ENCODE assay signal across 8 cellular contexts in the genomic region with DNA sequence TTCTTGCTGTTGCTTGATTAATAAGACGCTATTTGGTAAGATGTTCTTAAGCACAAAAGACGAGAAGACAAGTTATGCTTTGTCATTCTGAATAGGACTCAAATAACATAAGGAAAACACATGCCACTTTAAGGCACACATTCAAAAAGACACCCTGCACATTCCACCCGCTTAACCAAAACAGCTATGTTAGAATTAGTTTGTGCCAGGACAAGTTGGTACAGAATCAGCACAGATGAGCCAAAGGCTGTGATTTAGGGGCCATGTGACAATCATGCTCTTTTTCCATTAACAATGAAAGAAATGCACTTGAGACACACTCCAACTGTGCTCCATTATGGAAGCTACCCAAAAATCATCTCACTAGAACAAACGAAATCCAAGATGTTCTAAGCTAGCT. TPM values are rescaled to one million over a fixed set of nuclear protein-coding genes. Genes with fewer than 3 reads are reported as not detected.
DNase-seq lines count a peak whose midpoint lies in the region; ATAC-seq, FAIRE-seq and TF ChIP-seq lines count a peak whose summit lies in the region.

No MANE protein-coding gene starts in this region.

- no peak overlapping the region for H2AFZ ChIP-seq in SK-N-SH (ENCODE audit: low read depth)

- peak overlapping the region; percentile 25 to 37 for H3K27ac ChIP-seq in SK-N-SH (ENCODE audit: low read depth in 2 of 2, low read length in 1 of 2)
- H3K27ac ChIP-seq in gastroesophageal sphincter, result peak overlapping the region; percentile 66 to 70 (median 68)

- TF ChIP-seq EP300 in SK-N-SH (IDR thresholded peaks at IDR 0.05; ENCODE audit: borderline replicate concordance in 1 of 2, low read depth in 1 of 2, low read length in 1 of 2) (no peak), gastroesophageal sphincter (IDR thresholded peaks at IDR 0.05) (no peak)

- peaks cover 74% of the 10 kb centered on the region for H4K20me1 ChIP-seq in SK-N-SH (ENCODE audit: insufficient read depth)

- H3K4me2 ChIP-seq in SK-N-SH, result peak overlapping the region; percentile 41

- H3K27me3 Mint-ChIP-seq in WTC11 (ENCODE audit: low read depth), result no peaks in the 10 kb centered on the region
- H3K27me3 Mint-ChIP-seq in stimulated activated naive CD8-positive, alpha-beta T cell treated with anti-CD3 and anti-CD28 coated beads, Interleukin-15, amount 100 ng/mL, for 72 hours, result no peaks in the 10 kb centered on the region

- H3K9me2 ChIP-seq in SK-N-SH, result no peaks in the 10 kb centered on the region

- H3K27ac Mint-ChIP-seq in WTC11, result peak overlapping the region; percentile 91
- H3K27ac Mint-ChIP-seq in stimulated activated naive CD8-positive, alpha-beta T cell treated with anti-CD3 and anti-CD28 coated beads, Interleukin-15, amount 100 ng/mL, for 72 hours, result peak overlapping the region in 1 of 2 donors; percentile 87

- H3K36me3 ChIP-seq in SK-N-SH (replicated peaks in 1 of 2; ENCODE audit: control insufficient read depth in 1 of 2, insufficient read depth in 2 of 2, low read length in 1 of 2) (no peaks in the 10 kb centered on the region), gastroesophageal sphincter (no peaks in the 10 kb centered on the region)

- TF ChIP-seq CTCF in SK-N-SH (IDR thresholded peaks at IDR 0.05) (no peak), WTC11 (IDR thresholded peaks at IDR 0.05) (no peak), gastroesophageal sphincter (IDR thresholded peaks at IDR 0.05) (no peak)

- H3K9ac ChIP-seq in SK-N-SH, result no peak overlapping the region

- peak overlapping the region; percentile 65 for H3K4me3 Mint-ChIP-seq in WTC11
- H3K4me3 Mint-ChIP-seq in stimulated activated naive CD8-positive, alpha-beta T cell treated with anti-CD3 and anti-CD28 coated beads, Interleukin-15, amount 100 ng/mL, for 72 hours, result peak overlapping the region; percentile 68 to 88

- H3K4me1 ChIP-seq in SK-N-SH (ENCODE audit: control insufficient read depth in 1 of 2, insufficient read depth in 2 of 2, low read depth in 1 of 2, low read length in 1 of 2) (peaks cover 25 to 27% of the 10 kb centered on the region in 2 experiments; a peak in 3 of 4 replicates), gastroesophageal sphincter (peaks cover 23 to 87% (median 51%) of the 10 kb centered on the region in 3 donors)

- H3K79me2 ChIP-seq in SK-N-SH (ENCODE audit: insufficient read depth), result peaks cover 91% of the 10 kb centered on the region

- H3K27me3 ChIP-seq in SK-N-SH (ENCODE audit: insufficient read depth) (no peaks in the 10 kb centered on the region), gastroesophageal sphincter (no peaks in the 10 kb centered on the region)

- POLR2A ChIA-PET in SK-N-SH (lab: Yijun Ruan, JAX) (no interaction called here), WTC11 (lab: Charles Lee) (no interaction called here)

- TF ChIP-seq RAD21 in SK-N-SH (IDR thresholded peaks at IDR 0.05; ENCODE audit: low read length), result no peak

- no peaks in the 10 kb centered on the region for H3K9me3 ChIP-seq in SK-N-SH
- H3K9me3 ChIP-seq in gastroesophageal sphincter, result no peaks in the 10 kb centered on the region

- H3K36me3 Mint-ChIP-seq in WTC11, result peaks cover 14% of the 10 kb centered on the region

- no peak for DNase-seq in SK-N-SH
- no peak for DNase-seq in WTC11 (ENCODE audit: low spot score)
- no peak for DNase-seq in stimulated activated naive CD8-positive, alpha-beta T cell treated with anti-CD3 and anti-CD28 coated beads, Interleukin-15, amount 100 ng/mL, for 72 hours
- no peak for DNase-seq in NCI-H526 (lab: John Stamatoyannopoulos, UW)
- no peak for DNase-seq in H54 (ENCODE audit: insufficient read length, low spot score)
- no peak for DNase-seq in retina

- no peak overlapping the region for H3K4me3 ChIP-seq in SK-N-SH (ENCODE audit: low read depth in 2 of 2, low read length in 1 of 2)
- no peak overlapping the region for H3K4me3 ChIP-seq in gastroesophageal sphincter

- CTCF ChIA-PET in SK-N-SH (lab: Yijun Ruan, JAX) (interaction anchor here (0.7 to 2.3 kb wide), 5 partner anchors 10 to 212 kb away, joined by 3 to 7 read pairs (median 4); no protein-coding TSS in a partner anchor), WTC11 (lab: Charles Lee) (interaction anchor here (0.6 to 1.5 kb wide), 2 partner anchors 31 to 103 kb away, joined by 3 to 7 read pairs; no protein-coding TSS in a partner anchor)

- 80% methylated on average over 4 of the region's 4 CpGs for WGBS in SK-N-SH (ENCODE audit: low lambda C conversion rate)
- 18 to 20% methylated on average over 4 of the region's 4 CpGs for whole genome bisulfite sequencing in gastroesophageal sphincter (ENCODE audit: low coverage in 1 of 2), 2 donors

- no peaks in the 10 kb centered on the region for H3K9me3 Mint-ChIP-seq in WTC11
- no peaks in the 10 kb centered on the region for H3K9me3 Mint-ChIP-seq in stimulated activated naive CD8-positive, alpha-beta T cell treated with anti-CD3 and anti-CD28 coated beads, Interleukin-15, amount 100 ng/mL, for 72 hours

- TF ChIP-seq POLR2A in gastroesophageal sphincter (IDR thresholded peaks at IDR 0.05), result no peak
- no peak for TF ChIP-seq POLR2A in H54 (IDR thresholded peaks at IDR 0.05; ENCODE audit: low read depth, low read length)

- FAIRE-seq in H54 (lab: Jason Lieb, UNC), result no peak

- ATAC-seq in SK-N-SH treated with all-trans-retinoic acid at 6 μM for 48 hours (no peak), WTC11 (no peak), gastroesophageal sphincter (no peak)
- ATAC-seq in stimulated activated naive CD8-positive, alpha-beta T cell treated with anti-CD3 and anti-CD28 coated beads, Interleukin-15, amount 100 ng/mL, for 72 hours, result no peak

- peaks cover 4% of the 10 kb centered on the region for H3F3A ChIP-seq in SK-N-SH (replicated peaks; ENCODE audit: insufficient read depth)

- peaks cover 66% of the 10 kb centered on the region for H3K4me1 Mint-ChIP-seq in WTC11
- H3K4me1 Mint-ChIP-seq in stimulated activated naive CD8-positive, alpha-beta T cell treated with anti-CD3 and anti-CD28 coated beads, Interleukin-15, amount 100 ng/mL, for 72 hours, result peaks cover 67% of the 10 kb centered on the region

TF ChIP-seq in SK-N-SH, 30 proteins besides CTCF, POLR2A, EP300 and RAD21:
- TF ChIP-seq MXI1 (IDR thresholded peaks at IDR 0.05; ENCODE audit: low read depth, low read length) (no peak), GABPA (IDR thresholded peaks at IDR 0.05; ENCODE audit: low read depth) (no peak)

TF ChIP-seq in SK-N-SH treated with all-trans-retinoic acid at 6 μM for 48 hours, 23 proteins besides CTCF, POLR2A, EP300 and RAD21 (continues in another document):
- no peak for TF ChIP-seq ZFP30 (CRISPR knock-in tag; IDR thresholded peaks at IDR 0.05)
- TF ChIP-seq ISL1 (CRISPR knock-in tag; IDR thresholded peaks at IDR 0.05), result no peak
- no peak for TF ChIP-seq ZC3H10 (CRISPR knock-in tag; IDR thresholded peaks at IDR 0.05)
- TF ChIP-seq, protein P1, sequence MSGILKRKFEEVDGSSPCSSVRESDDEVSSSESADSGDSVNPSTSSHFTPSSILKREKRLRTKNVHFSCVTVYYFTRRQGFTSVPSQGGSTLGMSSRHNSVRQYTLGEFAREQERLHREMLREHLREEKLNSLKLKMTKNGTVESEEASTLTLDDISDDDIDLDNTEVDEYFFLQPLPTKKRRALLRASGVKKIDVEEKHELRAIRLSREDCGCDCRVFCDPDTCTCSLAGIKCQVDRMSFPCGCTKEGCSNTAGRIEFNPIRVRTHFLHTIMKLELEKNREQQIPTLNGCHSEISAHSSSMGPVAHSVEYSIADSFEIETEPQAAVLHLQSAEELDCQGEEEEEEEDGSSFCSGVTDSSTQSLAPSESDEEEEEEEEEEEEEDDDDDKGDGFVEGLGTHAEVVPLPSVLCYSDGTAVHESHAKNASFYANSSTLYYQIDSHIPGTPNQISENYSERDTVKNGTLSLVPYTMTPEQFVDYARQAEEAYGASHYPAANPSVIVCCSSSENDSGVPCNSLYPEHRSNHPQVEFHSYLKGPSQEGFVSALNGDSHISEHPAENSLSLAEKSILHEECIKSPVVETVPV (CRISPR knock-in tag; IDR thresholded peaks at IDR 0.05), result no peak
- no peak for TF ChIP-seq GLIS3 (CRISPR knock-in tag; IDR thresholded peaks at IDR 0.05)

TF ChIP-seq in WTC11, 78 proteins besides CTCF, POLR2A, EP300 and RAD21 (continues in another document):
- no peak for TF ChIP-seq ZNF263 (CRISPR knock-in tag; IDR thresholded peaks at IDR 0.05; ENCODE audit: low read depth)
- no peak for TF ChIP-seq GTF2I (CRISPR knock-in tag; conservative IDR thresholded peaks at IDR 0.05)
- TF ChIP-seq HMGXB4 (CRISPR knock-in tag; IDR thresholded peaks at IDR 0.05), result no peak
- no peak for TF ChIP-seq ELF4 (CRISPR knock-in tag; IDR thresholded peaks at IDR 0.05; ENCODE audit: low read depth)
- no peak for TF ChIP-seq GABPB1 (CRISPR knock-in tag; IDR thresholded peaks at IDR 0.05)
- no peak for TF ChIP-seq HMGA2 (CRISPR knock-in tag; IDR thresholded peaks at IDR 0.05)
- no peak for TF ChIP-seq KAT7 (CRISPR knock-in tag; IDR thresholded peaks at IDR 0.05; ENCODE audit: borderline replicate concordance)
- TF ChIP-seq MYBL2 (CRISPR knock-in tag; IDR thresholded peaks at IDR 0.05), result no peak
- no peak for TF ChIP-seq ZNF671 (CRISPR knock-in tag; IDR thresholded peaks at IDR 0.05)
- TF ChIP-seq FOXK1 (CRISPR knock-in tag; IDR thresholded peaks at IDR 0.05), result no peak

RNA-seq across cellular contexts. Expression of gene STARD7, which starts 3.4 kb away (rescaled TPM):
- polyA plus RNA-seq in SK-N-SH (2012; rRNA removed), result 36.1 and 45.8 TPM in 2 replicates
- polyA plus RNA-seq in SK-N-SH (2012; cell fraction: cytosol; rRNA removed), result 51.1 and 53.2 TPM in 2 replicates
- 32.7 and 48.4 TPM in 2 replicates for polyA plus RNA-seq in SK-N-SH (2012; cell fraction: nucleus; rRNA removed)
- total RNA-seq in WTC11 (2021), result 199 to 217 TPM (median 201 TPM) in 3 replicates
- 100 to 1,000 TPM in 3 of 4 donors, 10 to 100 TPM in 1; 93.4 to 122 (median 107) TPM for total RNA-seq in gastroesophageal sphincter

RNA-seq across cellular contexts. Expression of gene DUSP2, which starts 60.0 kb away (rescaled TPM):
- 0.79 and 1.2 TPM in 2 replicates for polyA plus RNA-seq in SK-N-SH (2012; rRNA removed)
- polyA plus RNA-seq in SK-N-SH (2012; cell fraction: cytosol; rRNA removed), result 0.14 and 0.38 TPM in 2 replicates
- polyA plus RNA-seq in SK-N-SH (2012; cell fraction: nucleus; rRNA removed), result 6.4 and 7.5 TPM in 2 replicates
- total RNA-seq in WTC11 (2021) (4.7 to 6.8 TPM (median 5.8 TPM) in 3 replicates), gastroesophageal sphincter (1 to 10 TPM in 1 of 4 donors, under 1 TPM in 2, not detected in 1; 0.23 to 5.4 (median 0.40) TPM)
